19 cellular contexts compared by ENCODE assay signal in the genomic region with DNA sequence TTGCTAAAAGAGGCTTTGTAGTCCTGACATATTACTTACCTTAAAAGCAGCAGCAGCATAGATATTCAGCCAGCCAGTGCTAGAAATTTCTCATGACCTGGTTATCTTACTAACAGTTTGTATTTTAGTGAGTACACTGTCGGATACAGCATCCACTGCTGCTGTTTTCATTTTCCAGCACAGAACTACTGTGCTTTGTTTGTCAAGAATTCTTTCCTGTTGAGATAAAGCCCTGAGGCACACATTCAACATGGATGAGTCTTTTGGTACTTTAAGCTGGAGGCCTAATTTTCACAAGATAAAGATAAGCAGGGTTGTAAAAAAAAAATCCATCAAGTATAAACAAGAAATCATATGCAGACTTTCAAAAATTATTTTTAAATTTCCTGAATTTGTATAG.
DNase-seq lines count a peak whose midpoint lies in the region; ATAC-seq, FAIRE-seq and TF ChIP-seq lines count a peak whose summit lies in the region.
"Had no signal": no experiment of that assay in that cellular context is flagged by ENCODE, and none has a peak within 500 bp of the region (broad histone marks: within the 10 kb centered on the region; RNA-seq: fewer than 3 reads in every experiment).

No MANE protein-coding gene starts in this region.

- no peak overlapping the region for H3K27ac ChIP-seq in right lobe of liver
- H3K27ac ChIP-seq in HepG2 (ENCODE audit: extremely low read length, insufficient read depth, low read length): no peak overlapping the region
- H3K27ac ChIP-seq in smooth muscle cell (ENCODE audit: low read depth): peak overlapping the region; percentile 67

- TF ChIP-seq CTCF in right lobe of liver (IDR thresholded peaks at IDR 0.05): no peak
- no peak for TF ChIP-seq CTCF in HepG2 (CRISPR knock-in tag; IDR thresholded peaks at IDR 0.05)
- TF ChIP-seq CTCF in fibroblast of villous mesenchyme (IDR thresholded peaks at IDR 0.05; ENCODE audit: insufficient read depth, low read depth, low read length): no peak
- no peak for TF ChIP-seq CTCF in smooth muscle cell (IDR thresholded peaks at IDR 0.05; ENCODE audit: borderline replicate concordance, insufficient read depth, poor library complexity, severe bottlenecking)

- H2AFZ ChIP-seq in HepG2 (ENCODE audit: low read length) (no peak overlapping the region), smooth muscle cell (ENCODE audit: low read depth) (no peak overlapping the region)

- H3F3A ChIP-seq in smooth muscle cell (ENCODE audit: low read depth): peaks cover 17% of the 10 kb centered on the region

- H3K4me1 ChIP-seq in right lobe of liver (peaks cover 0 to 5% (median 0%) of the 10 kb centered on the region in 4 donors), HepG2 (ENCODE audit: insufficient read depth, low read length) (no peaks in the 10 kb centered on the region), smooth muscle cell (ENCODE audit: low read depth) (peaks cover 34% of the 10 kb centered on the region)

- ATAC-seq in right lobe of liver (peak in 3 of 4 donors; percentile 47 to 70 (median 60)), HepG2 (no peak), HG03280 (IDR thresholded peaks at IDR 0.05; ENCODE audit: unreplicated experiment) (no peak), HG03521 (IDR thresholded peaks at IDR 0.05; ENCODE audit: unreplicated experiment) (no peak)
- ATAC-seq: HCT116, left colon had no signal

- TF ChIP-seq RAD21 in HepG2 (CRISPR knock-in tag; IDR thresholded peaks at IDR 0.05): no peak

- H3K9ac ChIP-seq in HepG2 (ENCODE audit: insufficient read depth, low read depth, low read length) (no peak overlapping the region), smooth muscle cell (ENCODE audit: low read depth) (no peak overlapping the region)

- no peak for FAIRE-seq in HepG2 (lab: Jason Lieb, UNC)
- FAIRE-seq: astrocyte, colon, D721Med had no signal

- DNase-seq in right lobe of liver (no peak), HepG2 (ENCODE audit: low spot score) (no peak), RPMI7951 (ENCODE audit: low read depth) (peak; percentile 54), fibroblast of villous mesenchyme (ENCODE audit: low read depth) (peak; percentile 71), smooth muscle cell (lab: John Stamatoyannopoulos, UW; ENCODE audit: unreplicated experiment) (no peak), OCI-M1 (lab: John Stamatoyannopoulos, UW) (no peak)
- DNase-seq: activated CD4-positive, alpha-beta T cell treated with anti-CD3 and anti-CD28 coated beads, Interleukin-2, amount 50 U/mL, for 1 hour; GDM1; left colon; NCI-H2029 treated with DMSO at 0.1 percent for 48 hours; NCI-H446 treated with DMSO at 0.1 percent for 48 hours; RPMI8226; substantia nigra had no signal

- intact Hi-C loops in right lobe of liver (cut with DNase I) (no loop called here), HepG2 (cut with micrococcal nuclease; ENCODE audit: unreplicated experiment) (no loop called here)

- H4K20me1 ChIP-seq in HepG2 (ENCODE audit: insufficient read depth, low read length) (no peaks in the 10 kb centered on the region), smooth muscle cell (ENCODE audit: low read depth) (no peaks in the 10 kb centered on the region)

- H3K27me3 ChIP-seq in right lobe of liver: no peaks in the 10 kb centered on the region
- no peaks in the 10 kb centered on the region for H3K27me3 ChIP-seq in HepG2 (ENCODE audit: control insufficient read depth in 1 of 2, insufficient read depth in 2 of 2, low read length in 2 of 2)
- no peaks in the 10 kb centered on the region for H3K27me3 ChIP-seq in smooth muscle cell (ENCODE audit: low read depth)

- in situ Hi-C loops in HepG2 (cut with HindIII; ENCODE audit: extremely low pct_ligation_motif_present, low pct_unique_long_range_greater_than_20kb): no loop called here

- CTCF ChIA-PET in HepG2 (lab: Yijun Ruan, JAX; ENCODE audit: low intra/inter-chr PET ratio, low total read pairs): no interaction called here

- H3K4me3 ChIP-seq in right lobe of liver (no peak overlapping the region), HepG2 (replicated peaks in 1 of 3; ENCODE audit: insufficient read depth in 1 of 3, low read depth in 2 of 3, low read length in 3 of 3) (no peak overlapping the region), fibroblast of villous mesenchyme (ENCODE audit: low read depth, low read length) (no peak overlapping the region), smooth muscle cell (no peak overlapping the region)

- H3K4me2 ChIP-seq in HepG2 (ENCODE audit: low read depth, low read length) (no peak overlapping the region), smooth muscle cell (peak overlapping the region; percentile 77)

- WGBS in right lobe of liver (ENCODE audit: insufficient coverage, low coverage, low lambda C conversion rate, missing lambda C conversion rate): 7% methylated on average over 1 of the region's 1 CpG
- 4% methylated on average over 1 of the region's 1 CpG for WGBS in HepG2 (ENCODE audit: low lambda C conversion rate)
- WGBS in smooth muscle cell (ENCODE audit: low lambda C conversion rate): 0% methylated on average over 1 of the region's 1 CpG

- TF ChIP-seq POLR2A in right lobe of liver (IDR thresholded peaks at IDR 0.05): no peak
- no peak for TF ChIP-seq POLR2A in HepG2 (IDR thresholded peaks at IDR 0.05; ENCODE audit: insufficient read depth in 1 of 2, low read depth in 2 of 2, low read length in 2 of 2)

- no TSS peak for BruUV-seq in HepG2 (replicated peaks; lab: Mats Ljungman, UMichigan)

- H3K79me2 ChIP-seq in HepG2 (ENCODE audit: insufficient read depth, low read length) (no peaks in the 10 kb centered on the region), smooth muscle cell (ENCODE audit: low read depth) (no peaks in the 10 kb centered on the region)

- POLR2A ChIA-PET in HepG2 (lab: Yijun Ruan, JAX): no interaction called here

- TF ChIP-seq EP300 in HepG2 (IDR thresholded peaks at IDR 0.05; ENCODE audit: low read depth in 2 of 2, low read length in 2 of 2): no peak
- no peak for TF ChIP-seq EP300 in HepG2 (CRISPR knock-in tag; IDR thresholded peaks at IDR 0.05; ENCODE audit: borderline replicate concordance)

- H3K9me3 ChIP-seq in right lobe of liver (no peaks in the 10 kb centered on the region), HepG2 (ENCODE audit: low read length) (peaks cover 7% of the 10 kb centered on the region; the same call in 1 of the 2 replicates), smooth muscle cell (replicated peaks; ENCODE audit: low read depth) (no peaks in the 10 kb centered on the region)

- no peaks in the 10 kb centered on the region for H3K36me3 ChIP-seq in right lobe of liver
- no peaks in the 10 kb centered on the region for H3K36me3 ChIP-seq in HepG2 (replicated peaks in 1 of 2; ENCODE audit: control insufficient read depth in 1 of 2, insufficient read depth in 2 of 2, low read length in 2 of 2)
- no peaks in the 10 kb centered on the region for H3K36me3 ChIP-seq in smooth muscle cell (ENCODE audit: low read depth)

TF ChIP-seq in HepG2, 621 proteins besides CTCF, POLR2A, EP300 and RAD21:
- TF ChIP-seq PRDM15 (CRISPR knock-in tag; IDR thresholded peaks at IDR 0.05): no peak

Comparison
In these comparisons a context has a peak if more than half of its experiments do, and no peak if none do; other contexts are left out.
1. ATAC-seq: peak in right lobe of liver (3 of 4); none in HepG2 (single experiment), HG03280 (single experiment) and HG03521 (single experiment).
2. DNase-seq: peak in RPMI7951 (single experiment) and fibroblast of villous mesenchyme (single experiment); none in right lobe of liver (0 of 3), HepG2 (single experiment), smooth muscle cell (single experiment) and OCI-M1 (single experiment).